Comparison of ENCODE assay signal across 7 cellular contexts in the genomic region with DNA sequence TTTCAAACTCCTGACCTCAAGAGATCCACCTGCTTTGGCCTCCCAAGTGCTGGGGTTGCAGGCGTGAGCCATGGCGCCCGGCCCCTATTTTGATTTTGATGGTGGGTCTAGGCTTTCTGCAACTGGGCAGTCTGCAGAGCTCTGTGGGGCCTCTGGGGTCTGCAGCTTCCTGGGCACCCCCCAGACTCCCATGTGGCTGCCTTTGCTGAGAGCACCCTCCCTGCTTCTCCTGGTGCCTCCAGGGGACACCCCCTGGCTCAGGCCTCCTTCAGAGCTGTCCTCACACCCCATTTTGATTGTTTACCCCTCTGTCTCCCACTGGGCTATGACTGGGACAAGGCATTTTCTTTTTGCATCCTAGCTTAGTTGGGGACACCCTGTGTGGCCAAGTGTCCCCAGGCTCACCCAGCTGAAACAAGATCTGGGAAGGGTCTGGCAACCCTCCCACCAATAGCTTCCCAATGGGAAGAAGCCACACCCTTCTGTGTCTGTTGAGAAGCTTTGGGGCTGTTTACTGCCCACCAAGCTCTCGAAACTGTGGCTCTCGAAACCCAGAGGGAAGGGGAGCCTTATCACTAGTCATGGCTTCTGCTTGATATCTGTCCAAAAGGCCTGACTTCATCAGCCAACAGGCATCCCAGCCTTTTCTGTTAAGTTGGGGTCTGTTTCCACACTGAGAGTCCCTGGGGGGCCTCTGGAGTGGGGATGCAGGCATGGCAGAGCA.
DNase-seq lines count a peak whose midpoint lies in the region; ATAC-seq lines count a peak whose summit lies in the region.

No MANE protein-coding gene starts in this region.

- intact Hi-C loops in activated T-helper 1 cell treated with anti-CD3 and anti-CD28 coated beads, Interleukin-12 subunit alpha, Interleukin-12 subunit beta, Interleukin-2, Interleukin-4 antibody, amounts not matched to agents 30 ng/mL and 10 ng/mL and 1 ng/mL, durations not matched to agents 14 hours and 24 hours and 36 hours (cut with micrococcal nuclease), result loop anchor here (1.0 kb wide), 1 partner anchor 31 kb away; no protein-coding TSS in a partner anchor

- 92% methylated on average over 5 of the region's 5 CpGs for WGBS in HUES64

- H3K36me3 Mint-ChIP-seq in activated T-helper 1 cell treated with anti-CD3 and anti-CD28 coated beads, Interleukin-12 subunit alpha, Interleukin-12 subunit beta, Interleukin-2, Interleukin-4 antibody, amounts not matched to agents 30 ng/mL and 10 ng/mL and 1 ng/mL, durations not matched to agents 14 hours and 24 hours and 36 hours (ENCODE audit: low read depth), result no peaks in the 10 kb centered on the region
- H3K36me3 Mint-ChIP-seq in immature natural killer cell, result no peaks in the 10 kb centered on the region

- H3K36me3 ChIP-seq in HUES64 (ENCODE audit: insufficient read depth, low read length) (no peaks in the 10 kb centered on the region), subcutaneous abdominal adipose tissue (ENCODE audit: control insufficient read depth in 5 of 5, insufficient read depth in 5 of 5, low read length in 5 of 5) (no peaks in the 10 kb centered on the region)

- H3K9ac ChIP-seq in HUES64 (ENCODE audit: low read depth, low read length) (no peak overlapping the region; the same call in 1 of the 2 replicates), subcutaneous abdominal adipose tissue (ENCODE audit: low read length in 5 of 5) (peak overlapping the region in 3 of 5 donors; percentile 48 to 78 (median 75))

- peaks cover 16% of the 10 kb centered on the region for H3K27me3 Mint-ChIP-seq in activated T-helper 1 cell treated with anti-CD3 and anti-CD28 coated beads, Interleukin-12 subunit alpha, Interleukin-12 subunit beta, Interleukin-2, Interleukin-4 antibody, amounts not matched to agents 30 ng/mL and 10 ng/mL and 1 ng/mL, durations not matched to agents 14 hours and 24 hours and 36 hours (ENCODE audit: insufficient read depth)
- peaks cover 0 to 9% (median 3%) of the 10 kb centered on the region in 3 donors for H3K27me3 Mint-ChIP-seq in immature natural killer cell (ENCODE audit: low read depth in 3 of 3)

- H3K9me3 Mint-ChIP-seq in activated T-helper 1 cell treated with anti-CD3 and anti-CD28 coated beads, Interleukin-12 subunit alpha, Interleukin-12 subunit beta, Interleukin-2, Interleukin-4 antibody, amounts not matched to agents 30 ng/mL and 10 ng/mL and 1 ng/mL, durations not matched to agents 14 hours and 24 hours and 36 hours, result no peaks in the 10 kb centered on the region
- no peaks in the 10 kb centered on the region for H3K9me3 Mint-ChIP-seq in immature natural killer cell

- no peaks in the 10 kb centered on the region for H3K4me1 Mint-ChIP-seq in activated T-helper 1 cell treated with anti-CD3 and anti-CD28 coated beads, Interleukin-12 subunit alpha, Interleukin-12 subunit beta, Interleukin-2, Interleukin-4 antibody, amounts not matched to agents 30 ng/mL and 10 ng/mL and 1 ng/mL, durations not matched to agents 14 hours and 24 hours and 36 hours (ENCODE audit: low read depth)
- peaks cover 6 to 8% of the 10 kb centered on the region in 2 donors for H3K4me1 Mint-ChIP-seq in immature natural killer cell

- H3K27ac ChIP-seq in HUES64 (ENCODE audit: low read depth, low read length), result no peak overlapping the region
- H3K27ac ChIP-seq in subcutaneous abdominal adipose tissue (ENCODE audit: low read depth, low read length), result peak overlapping the region; percentile 69

- H3K27ac Mint-ChIP-seq in activated T-helper 1 cell treated with anti-CD3 and anti-CD28 coated beads, Interleukin-12 subunit alpha, Interleukin-12 subunit beta, Interleukin-2, Interleukin-4 antibody, amounts not matched to agents 30 ng/mL and 10 ng/mL and 1 ng/mL, durations not matched to agents 14 hours and 24 hours and 36 hours, result no peak overlapping the region
- peak overlapping the region in 2 of 6 donors; percentile 31 to 40 for H3K27ac Mint-ChIP-seq in immature natural killer cell

- no peaks in the 10 kb centered on the region for H3K9me3 ChIP-seq in HUES64 (ENCODE audit: insufficient read depth, low read depth, low read length)
- no peaks in the 10 kb centered on the region for H3K9me3 ChIP-seq in subcutaneous abdominal adipose tissue (ENCODE audit: control insufficient read depth in 5 of 5, low read length in 5 of 5)

- no peak for DNase-seq in activated T-helper 1 cell treated with anti-CD3 and anti-CD28 coated beads, Interleukin-12 subunit alpha, Interleukin-12 subunit beta, Interleukin-2, Interleukin-4 antibody, amounts not matched to agents 30 ng/mL and 10 ng/mL and 1 ng/mL, durations not matched to agents 14 hours and 24 hours and 36 hours (ENCODE audit: low spot score)
- DNase-seq in immature natural killer cell, result no peak
- no peak for DNase-seq in GM03348 (ENCODE audit: low spot score)
- no peak for DNase-seq in HCEC 1CT

- H3K27me3 ChIP-seq in HUES64 (ENCODE audit: insufficient read depth, low read length), result peaks cover 22% of the 10 kb centered on the region
- peaks cover 0 to 5% (median 0%) of the 10 kb centered on the region in 5 donors for H3K27me3 ChIP-seq in subcutaneous abdominal adipose tissue (ENCODE audit: control insufficient read depth in 5 of 5, insufficient read depth in 4 of 5, low read length in 5 of 5)

- peak overlapping the region; percentile 53 for H3K4me3 Mint-ChIP-seq in activated T-helper 1 cell treated with anti-CD3 and anti-CD28 coated beads, Interleukin-12 subunit alpha, Interleukin-12 subunit beta, Interleukin-2, Interleukin-4 antibody, amounts not matched to agents 30 ng/mL and 10 ng/mL and 1 ng/mL, durations not matched to agents 14 hours and 24 hours and 36 hours
- H3K4me3 Mint-ChIP-seq in immature natural killer cell, result peak overlapping the region; percentile 17 to 66 (median 45)

- H3K4me3 ChIP-seq in HUES64 (ENCODE audit: low read length) (peak overlapping the region; percentile 9; the same call in 1 of the 2 replicates), subcutaneous abdominal adipose tissue (ENCODE audit: low read depth in 1 of 5, low read length in 5 of 5) (peak overlapping the region; percentile 52 to 74 (median 65))

- no peak for ATAC-seq in GM21576 (IDR thresholded peaks at IDR 0.05; ENCODE audit: unreplicated experiment)

- H3K4me1 ChIP-seq in HUES64 (ENCODE audit: insufficient read depth, low read length) (peaks cover 7% of the 10 kb centered on the region), subcutaneous abdominal adipose tissue (ENCODE audit: control insufficient read depth in 5 of 5, insufficient read depth in 5 of 5, low read length in 5 of 5) (peaks cover 3 to 20% (median 15%) of the 10 kb centered on the region in 5 donors)
